In genomic region chr6:37442416-37443218, GRCh38 we compare ENCODE assay signal across 9 cellular contexts. TPM values are rescaled to one million over a fixed set of nuclear protein-coding genes. Genes with fewer than 3 reads are reported as not detected.
DNase-seq lines count a peak whose midpoint lies in the region; ATAC-seq and TF ChIP-seq lines count a peak whose summit lies in the region.
"Had no signal": no experiment of that assay in that cellular context is flagged by ENCODE, and none has a peak within 500 bp of the region (broad histone marks: within the 10 kb centered on the region; RNA-seq: fewer than 3 reads in every experiment).

No MANE protein-coding gene starts in this region.

- CTCF ChIA-PET in T-cell (lab: Charles Lee) = interaction anchor here in 1 of 2 donors (0.5 to 1.5 kb wide), 2 partner anchors 9 to 24 kb away, joined by 6 to 8 read pairs; no protein-coding TSS in a partner anchor

- no peak overlapping the region for H2AFZ ChIP-seq in DND-41 (ENCODE audit: low read depth, low read length)

- H3K4me3 Mint-ChIP-seq in T-cell = peak overlapping the region; percentile 68 to 85 (median 77)

- H3K9me3 Mint-ChIP-seq in T-cell = no peaks in the 10 kb centered on the region

- TF ChIP-seq CTCF in DND-41 (IDR thresholded peaks at IDR 0.05; ENCODE audit: borderline replicate concordance, extremely low read depth, low read length, poor library complexity, severe bottlenecking) (no peak), fibroblast of villous mesenchyme (IDR thresholded peaks at IDR 0.05; ENCODE audit: insufficient read depth, low read depth, low read length) (no peak), psoas muscle (IDR thresholded peaks at IDR 0.05) (no peak), GM20000 (IDR thresholded peaks at IDR 0.05; ENCODE audit: extremely low read depth, missing control alignments) (no peak)

- H4K20me1 ChIP-seq in DND-41 (ENCODE audit: insufficient read depth, low read length) = no peaks in the 10 kb centered on the region

- no peaks in the 10 kb centered on the region for H3K27me3 Mint-ChIP-seq in T-cell

- H3K79me2 ChIP-seq in DND-41 (ENCODE audit: insufficient read depth, low read length) = peaks cover 31% of the 10 kb centered on the region

- peaks cover 23 to 53% (median 47%) of the 10 kb centered on the region in 3 donors for H3K4me1 Mint-ChIP-seq in T-cell

- intact Hi-C loops in psoas muscle (cut with DNase I) = no loop called here

- POLR2A ChIA-PET in T-cell (lab: Charles Lee) = interaction anchor here (0.5 to 1.3 kb wide), 4 partner anchors 9 to 78 kb away, joined by 3 to 7 read pairs (median 4); no protein-coding TSS in a partner anchor

- DNase-seq in DND-41 (no peak), T-cell (no peak), fibroblast of villous mesenchyme (ENCODE audit: low read depth) (peak; percentile 37), psoas muscle (no peak), GM20000 (ENCODE audit: low spot score) (no peak), D341Med (ENCODE audit: low spot score) (no peak), RKO (ENCODE audit: low spot score) (no peak)
- DNase-seq: dorsolateral prefrontal cortex had no signal

- H3K4me2 ChIP-seq in DND-41 (ENCODE audit: insufficient read depth, low read length) = peak overlapping the region; percentile 64

- H3K27ac ChIP-seq in DND-41 (ENCODE audit: low read length) (peak overlapping the region; percentile 75), psoas muscle (peak overlapping the region; percentile 17)

- WGBS in psoas muscle, 3 donors = 39 to 54% (median 42%) methylated on average over 4 of the region's 4 CpGs

- H3K27ac Mint-ChIP-seq in T-cell = peak overlapping the region; percentile 93 to 96

- H3K4me3 ChIP-seq in DND-41 (ENCODE audit: low read depth in 1 of 2, low read length in 2 of 2) (peak overlapping the region in 1 of 2 experiments; percentile 46; a peak in 3 of 4 replicates), fibroblast of villous mesenchyme (ENCODE audit: low read depth, low read length) (peak overlapping the region; percentile 30), psoas muscle (peak overlapping the region; percentile 32)

- H3K27me3 ChIP-seq in DND-41 (ENCODE audit: insufficient read depth, low read length, poor library complexity) = no peaks in the 10 kb centered on the region
- H3K27me3 ChIP-seq in psoas muscle (ENCODE audit: insufficient read depth in 3 of 3, low read length in 2 of 3) = no peaks in the 10 kb centered on the region
- H3K27me3 ChIP-seq: dorsolateral prefrontal cortex had no signal

- H3K4me1 ChIP-seq in DND-41 (ENCODE audit: insufficient read depth, low read length) (peaks cover 15% of the 10 kb centered on the region), psoas muscle (no peaks in the 10 kb centered on the region)

- H3K9ac ChIP-seq in DND-41 (ENCODE audit: low read depth, low read length) = peak overlapping the region; percentile 42

- H3K36me3 ChIP-seq in DND-41 (ENCODE audit: insufficient read depth, low read length) (peaks cover 63% of the 10 kb centered on the region), psoas muscle (ENCODE audit: insufficient read depth in 1 of 2, low read depth in 1 of 2) (peaks cover 19 to 78% of the 10 kb centered on the region in 2 donors)

- peak; percentile 78 for ATAC-seq in DND-41 (ENCODE audit: insufficient read depth, low read depth)
- ATAC-seq in T-cell (replicated peaks in 1 of 4) = peak; percentile 41 to 52 (median 50)
- peak in 1 of 4 donors; percentile 29 for ATAC-seq in psoas muscle
- no peak for ATAC-seq in GM18867 (IDR thresholded peaks at IDR 0.05; ENCODE audit: unreplicated experiment)

- H3K9me3 ChIP-seq in DND-41 (ENCODE audit: insufficient read depth, low read length, severe bottlenecking) (no peaks in the 10 kb centered on the region), psoas muscle (no peaks in the 10 kb centered on the region)

- H3K36me3 Mint-ChIP-seq in T-cell = peaks cover 55% of the 10 kb centered on the region

RNA-seq across cellular contexts. Expression of gene CMTR1, which starts 9.6 kb away (rescaled TPM):
- total RNA-seq in T-cell = 10 to 100 TPM; 62.5 to 82.7 (median 75.2) TPM
- total RNA-seq in fibroblast of villous mesenchyme = 39.0 and 49.7 TPM in 2 replicates
- 10 to 100 TPM; 24.4 to 29.9 (median 26.5) TPM for total RNA-seq in psoas muscle
- 10 to 100 TPM in 2 of 3 donors, 1 to 10 TPM in 1; 8.8 to 22.2 (median 13.5) TPM for polyA plus RNA-seq in psoas muscle

RNA-seq across cellular contexts. Expression of gene CCDC167, which starts 57.1 kb away (rescaled TPM):
- total RNA-seq in T-cell (10 to 100 TPM; 14.3 to 25.2 (median 17.8) TPM), fibroblast of villous mesenchyme (12.5 and 18.4 TPM in 2 replicates), psoas muscle (10 to 100 TPM; 11.5 to 15.7 (median 14.3) TPM)
- polyA plus RNA-seq in psoas muscle = 10 to 100 TPM; 31.4 to 50.8 (median 38.7) TPM
